8 cellular contexts compared by ENCODE assay signal in genomic region chr2:10301946-10302478, GRCh38. TPM values are rescaled to one million over a fixed set of nuclear protein-coding genes. Genes with fewer than 3 reads are reported as not detected.
A peak's percentile ranks its signal among the peaks of the same experiment; 100 is the strongest.
DNase-seq lines count a peak whose midpoint lies in the region; ATAC-seq and TF ChIP-seq lines count a peak whose summit lies in the region.

No MANE protein-coding gene starts in this region.

- H4K20me1 ChIP-seq in OCI-LY1 (ENCODE audit: insufficient read depth, low read length), result no peaks in the 10 kb centered on the region

- peak overlapping the region; percentile 55 for H3K4me3 ChIP-seq in GM12864 (ENCODE audit: low read depth, low read length)
- peak overlapping the region; percentile 67 for H3K4me3 ChIP-seq in OCI-LY1 (ENCODE audit: low read depth, low read length, poor library complexity, severe bottlenecking)
- peak overlapping the region; percentile 76 for H3K4me3 ChIP-seq in ovary

- no peaks in the 10 kb centered on the region for H3K9me2 ChIP-seq in OCI-LY1 (ENCODE audit: low read depth, low read length)

- intact Hi-C loops in ovary (cut with DNase I), result loop anchor here in 3 of 4 donors (5.0 to 10.0 kb wide), 2 partner anchors 177 to 180 kb away; partner anchors contain the start of gene RRM2 (in 3 of the 3)

- H3K4me1 ChIP-seq in OCI-LY1 (ENCODE audit: insufficient read depth, low read length, severe bottlenecking) (peaks cover 21% of the 10 kb centered on the region), ovary (ENCODE audit: insufficient read depth) (peaks cover 1% of the 10 kb centered on the region)

- H3K36me3 Mint-ChIP-seq in effector memory CD8-positive, alpha-beta T cell (ENCODE audit: insufficient read depth), result peaks cover 3% of the 10 kb centered on the region

- H3K9ac ChIP-seq in OCI-LY1 (ENCODE audit: low read length), result peak overlapping the region; percentile 63; the same call in 1 of the 2 replicates

- DNase-seq in GM12864 (ENCODE audit: low read depth) (no peak), ovary (no peak), amniotic stem cell (lab: John Stamatoyannopoulos, UW) (no peak)
- DNase-seq in effector memory CD8-positive, alpha-beta T cell, result no peak

- peak overlapping the region; percentile 82 for H3K4me2 ChIP-seq in OCI-LY1 (ENCODE audit: low read length)

- H3K27ac ChIP-seq in OCI-LY1 (ENCODE audit: low read depth, low read length, poor library complexity, severe bottlenecking) (no peak overlapping the region), ovary (peak overlapping the region in 1 of 2 donors; percentile 72)

- peaks cover 41 to 46% of the 10 kb centered on the region in 2 donors for H3K4me1 Mint-ChIP-seq in effector memory CD8-positive, alpha-beta T cell (ENCODE audit: low read depth in 2 of 2)

- TF ChIP-seq EP300 in ovary (IDR thresholded peaks at IDR 0.05), result no peak

- H3K27me3 ChIP-seq in OCI-LY1 (ENCODE audit: insufficient read depth, low read length), result no peaks in the 10 kb centered on the region; the same call in 1 of the 2 replicates
- H3K27me3 ChIP-seq in ovary, result no peaks in the 10 kb centered on the region

- WGBS in ovary, 3 donors, result 28 to 48% (median 39%) methylated on average over 17 to 29 of the region's 29 CpGs

- H3K9me3 ChIP-seq in OCI-LY1 (ENCODE audit: low read length) (peaks cover 7% of the 10 kb centered on the region; the same call in 1 of the 2 replicates), ovary (no peaks in the 10 kb centered on the region)

- no peak for ATAC-seq in effector memory CD8-positive, alpha-beta T cell (replicated peaks)
- ATAC-seq in GM18907 (IDR thresholded peaks at IDR 0.05; ENCODE audit: unreplicated experiment) (no peak), HG03097 (IDR thresholded peaks at IDR 0.05; ENCODE audit: low FRiP score, unreplicated experiment) (no peak), HG03442 (IDR thresholded peaks at IDR 0.05; ENCODE audit: unreplicated experiment) (no peak)

- H3K36me3 ChIP-seq in OCI-LY1 (ENCODE audit: insufficient read depth, low read length), result no peaks in the 10 kb centered on the region; the same call in 1 of the 2 replicates
- no peaks in the 10 kb centered on the region for H3K36me3 ChIP-seq in ovary

- no peaks in the 10 kb centered on the region for H3K27me3 Mint-ChIP-seq in effector memory CD8-positive, alpha-beta T cell

- no peaks in the 10 kb centered on the region for H3K9me3 Mint-ChIP-seq in effector memory CD8-positive, alpha-beta T cell

- no peak for TF ChIP-seq POLR2A in ovary (IDR thresholded peaks at IDR 0.05)

- H2AFZ ChIP-seq in OCI-LY1 (ENCODE audit: low read length), result no peak overlapping the region

- H3K27ac Mint-ChIP-seq in effector memory CD8-positive, alpha-beta T cell, result peak overlapping the region in 1 of 2 donors; percentile 79

- no peaks in the 10 kb centered on the region for H3K79me2 ChIP-seq in OCI-LY1 (ENCODE audit: insufficient read depth, low read length)

- peak overlapping the region; percentile 85 to 88 for H3K4me3 Mint-ChIP-seq in effector memory CD8-positive, alpha-beta T cell

- TF ChIP-seq CTCF in GM12864 (IDR thresholded peaks at IDR 0.05; ENCODE audit: low read depth, low read length, missing control alignments), result no peak
- no peak for TF ChIP-seq CTCF in OCI-LY1 (IDR thresholded peaks at IDR 0.05; ENCODE audit: low read length)
- no peak for TF ChIP-seq CTCF in ovary (IDR thresholded peaks at IDR 0.05)

- no peaks in the 10 kb centered on the region for H3F3A ChIP-seq in OCI-LY1 (ENCODE audit: insufficient read depth, low read length)

RNA-seq across cellular contexts. Expression of gene HPCAL1, which starts 0.7 kb away (rescaled TPM):
- 10 to 100 TPM; 13.4 to 69.5 (median 18.5) TPM for total RNA-seq in ovary
- polyA plus RNA-seq in ovary, result 10 to 100 TPM; 11.4 to 20.1 TPM
